ENCODE assay signal across 26 cellular contexts in genomic region chr21:41699311-41699710, GRCh38.
"Had no signal": no experiment of that assay in that cellular context is flagged by ENCODE, and none has a peak within 500 bp of the region (broad histone marks: within the 10 kb centered on the region; RNA-seq: fewer than 3 reads in every experiment).

No MANE protein-coding gene starts in this region.

- H3K4me1 ChIP-seq: colonic mucosa, foreskin keratinocyte, gastroesophageal sphincter, heart left ventricle, psoas muscle, spleen, vagina had no signal

- H2AFZ ChIP-seq: hepatocyte had no signal

- H3K36me3 Mint-ChIP-seq: memory B cell; natural killer cell; stimulated activated memory B cell treated with anti-CD40 and anti-IgM and Interleukin-4, amounts not matched to agents 10 μg/mL and 1 μg/mL and 100 μg/mL, for 72 hours had no signal

- H3K9me3 ChIP-seq: colonic mucosa, gastroesophageal sphincter, heart left ventricle, neutrophil, pancreas, psoas muscle, spleen, suprapubic skin, transverse colon, vagina had no signal

- H3K27ac Mint-ChIP-seq: dendritic cell treated with granulocyte-macrophage colony-stimulating factor and Interleukin-4, amounts not matched to agents 40 ng/mL and 50 ng/mL, for 4 days; effector memory CD8-positive, alpha-beta T cell; memory B cell; natural killer cell; stimulated activated memory B cell treated with anti-CD40 and anti-IgM and Interleukin-4, amounts not matched to agents 10 μg/mL and 1 μg/mL and 100 μg/mL, for 72 hours had no signal

- H3K4me3 ChIP-seq: colonic mucosa, gastroesophageal sphincter, heart left ventricle, hepatocyte, lung, pancreas, psoas muscle, skin epidermis, spleen, suprapubic skin, transverse colon, vagina had no signal

- H3K27me3 ChIP-seq: colonic mucosa, foreskin keratinocyte, heart left ventricle, hepatocyte, neutrophil, pancreas, suprapubic skin, transverse colon, vagina had no signal

- H3K4me2 ChIP-seq: hepatocyte had no signal

- H3K9me3 Mint-ChIP-seq: effector memory CD8-positive, alpha-beta T cell; natural killer cell had no signal

- H3K27ac ChIP-seq: colonic mucosa, foreskin keratinocyte, gastroesophageal sphincter, heart left ventricle, hepatocyte, neutrophil, pancreas, psoas muscle, skin epidermis, spleen, suprapubic skin, transverse colon, vagina had no signal

- DNase-seq: central memory CD4-positive, alpha-beta T cell; colonic mucosa; effector memory CD8-positive, alpha-beta T cell; erythroblast; foreskin keratinocyte; heart left ventricle; kidney glomerular epithelial cell; natural killer cell; pancreas; right cardiac atrium; spleen; stimulated activated CD4-positive, alpha-beta T cell treated with anti-CD3 and anti-CD28 coated beads, Interleukin-4, amount 100 ng/mL, for 4 hours; stimulated activated naive CD8-positive, alpha-beta T cell treated with anti-CD3 and anti-CD28 coated beads, Interleukin-15, Interleukin-2, amounts not matched to agents 100 U/mL and 50 U/mL, for 24 hours; transverse colon had no signal

- H3K4me3 Mint-ChIP-seq: dendritic cell treated with granulocyte-macrophage colony-stimulating factor and Interleukin-4, amounts not matched to agents 40 ng/mL and 50 ng/mL, for 4 days; effector memory CD8-positive, alpha-beta T cell; memory B cell; natural killer cell; stimulated activated memory B cell treated with anti-CD40 and anti-IgM and Interleukin-4, amounts not matched to agents 10 μg/mL and 1 μg/mL and 100 μg/mL, for 72 hours had no signal

- H3K4me1 Mint-ChIP-seq: memory B cell; natural killer cell; stimulated activated memory B cell treated with anti-CD40 and anti-IgM and Interleukin-4, amounts not matched to agents 10 μg/mL and 1 μg/mL and 100 μg/mL, for 72 hours had no signal

- H3K36me3 ChIP-seq: colonic mucosa, gastroesophageal sphincter, heart left ventricle, neutrophil, pancreas, spleen, suprapubic skin, transverse colon, vagina had no signal

- ATAC-seq: effector memory CD8-positive, alpha-beta T cell; foreskin keratinocyte; gastroesophageal sphincter; heart left ventricle; left lobe of liver; natural killer cell; pancreas; psoas muscle; right cardiac atrium; stimulated activated memory B cell treated with anti-CD40 and anti-IgM and Interleukin-4, amounts not matched to agents 10 μg/mL and 1 μg/mL and 100 μg/mL, for 72 hours; stimulated activated naive CD8-positive, alpha-beta T cell treated with anti-CD3 and anti-CD28 coated beads, Interleukin-15, Interleukin-2, amounts not matched to agents 100 U/mL and 50 U/mL, for 24 hours had no signal
